Comparison of ENCODE assay signal across 12 cellular contexts in the genomic region with DNA sequence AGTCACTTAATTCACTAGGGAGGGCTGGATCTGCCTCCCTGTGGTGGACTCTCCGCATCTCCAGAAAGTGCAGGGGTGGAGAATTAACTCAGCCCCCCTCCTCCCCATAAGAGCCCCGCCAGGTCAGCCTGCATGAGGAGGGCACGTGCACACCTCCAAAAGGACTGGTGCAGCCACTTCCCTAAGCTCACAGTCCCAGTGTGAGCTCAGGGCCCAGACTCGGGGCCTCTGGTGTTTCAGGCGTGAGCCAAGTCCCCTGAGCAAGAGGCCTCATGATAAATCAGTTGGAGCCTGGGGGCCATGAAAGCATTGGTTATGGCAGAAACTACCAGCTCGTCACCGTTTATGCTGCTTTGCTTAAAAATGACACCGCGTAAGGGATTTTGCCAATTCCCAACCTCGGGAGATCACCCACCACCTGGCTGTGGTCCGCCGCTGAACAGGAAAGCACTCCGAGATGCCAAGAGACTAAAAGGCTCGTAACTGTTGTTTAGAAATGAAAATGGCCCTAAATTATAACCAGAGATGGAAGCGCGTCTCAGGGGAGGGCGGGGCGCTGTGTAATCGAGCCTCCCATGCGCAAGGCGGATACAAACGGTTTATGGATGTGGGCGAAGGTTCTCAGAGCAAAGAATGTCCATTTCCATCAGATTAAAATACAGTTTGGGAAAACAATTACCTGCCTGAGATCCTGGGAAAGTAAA.
DNase-seq lines count a peak whose midpoint lies in the region; ATAC-seq and TF ChIP-seq lines count a peak whose summit lies in the region.
"Had no signal": no experiment of that assay in that cellular context is flagged by ENCODE, and none has a peak within 500 bp of the region (broad histone marks: within the 10 kb centered on the region; RNA-seq: fewer than 3 reads in every experiment).

No MANE protein-coding gene starts in this region.

- H3K27me3 Mint-ChIP-seq in MCF 10A (ENCODE audit: insufficient read depth, unreplicated experiment), result no peaks in the 10 kb centered on the region
- H3K27me3 Mint-ChIP-seq in brain, result no peaks in the 10 kb centered on the region
- no peaks in the 10 kb centered on the region for H3K27me3 Mint-ChIP-seq in naive thymus-derived CD4-positive, alpha-beta T cell
- H3K27me3 Mint-ChIP-seq: activated CD4-positive, alpha-beta memory T cell treated with anti-CD3 and anti-CD28 coated beads for 36 hours had no signal

- DNase-seq in breast epithelium (ENCODE audit: low spot score in 2 of 2) (peak; percentile 56 to 63), MCF 10A (ENCODE audit: unreplicated experiment) (no peak), vagina (ENCODE audit: extremely low spot score in 2 of 2) (no peak), mesenteric fat pad (ENCODE audit: low spot score) (no peak), hypothalamus (lab: John Stamatoyannopoulos, UW) (no peak)
- no peak for DNase-seq in naive thymus-derived CD4-positive, alpha-beta T cell
- DNase-seq: activated CD4-positive, alpha-beta memory T cell treated with anti-CD3 and anti-CD28 coated beads for 36 hours; lower lobe of right lung had no signal

- no peaks in the 10 kb centered on the region for H3K36me3 ChIP-seq in breast epithelium
- H3K36me3 ChIP-seq in naive thymus-derived CD4-positive, alpha-beta T cell (ENCODE audit: control insufficient read depth in 2 of 3, insufficient read depth in 3 of 3, low read length in 3 of 3), result peaks cover 0 to 14% (median 0%) of the 10 kb centered on the region in 3 experiments
- no peaks in the 10 kb centered on the region for H3K36me3 ChIP-seq in vagina
- H3K36me3 ChIP-seq: lower lobe of right lung had no signal

- no peaks in the 10 kb centered on the region for H3K27me3 ChIP-seq in breast epithelium
- no peaks in the 10 kb centered on the region for H3K27me3 ChIP-seq in naive thymus-derived CD4-positive, alpha-beta T cell (ENCODE audit: control insufficient read depth in 2 of 2, insufficient read depth in 2 of 2, low read length in 2 of 2)
- H3K27me3 ChIP-seq in vagina, result no peaks in the 10 kb centered on the region

- intact Hi-C loops in breast epithelium (cut with DNase I; ENCODE audit: low total_unique reads) (no loop called here), MCF 10A (cut with micrococcal nuclease) (no loop called here), vagina (cut with DNase I) (no loop called here)
- intact Hi-C loops in naive thymus-derived CD4-positive, alpha-beta T cell (cut with micrococcal nuclease), result no loop called here

- POLR2A ChIA-PET in MCF 10A (lab: Yijun Ruan, JAX), result interaction anchor here (0.7 kb wide), 1 partner anchor 9 kb away, joined by 3 read pairs; no protein-coding TSS in a partner anchor
- POLR2A ChIA-PET in naive thymus-derived CD4-positive, alpha-beta T cell (lab: Charles Lee), result interaction anchor here (0.6 to 1.4 kb wide), 3 partner anchors 9 to 115 kb away, joined by 3 to 5 read pairs (median 3); no protein-coding TSS in a partner anchor

- H3K27ac ChIP-seq in breast epithelium (peak overlapping the region; percentile 93 to 97), vagina (peak overlapping the region; percentile 85)
- H3K27ac ChIP-seq in naive thymus-derived CD4-positive, alpha-beta T cell (ENCODE audit: low read depth, low read length), result no peak overlapping the region
- H3K27ac ChIP-seq: lower lobe of right lung had no signal

- H3K9me3 Mint-ChIP-seq in MCF 10A (ENCODE audit: unreplicated experiment), result no peaks in the 10 kb centered on the region
- peaks cover 0 to 4% (median 3%) of the 10 kb centered on the region in 5 experiments for H3K9me3 Mint-ChIP-seq in brain
- H3K9me3 Mint-ChIP-seq in naive thymus-derived CD4-positive, alpha-beta T cell, result peaks cover 0 to 4% (median 0%) of the 10 kb centered on the region in 11 donors
- H3K9me3 Mint-ChIP-seq: activated CD4-positive, alpha-beta memory T cell treated with anti-CD3 and anti-CD28 coated beads for 36 hours had no signal

- H3K9me3 ChIP-seq in breast epithelium, result no peaks in the 10 kb centered on the region
- no peaks in the 10 kb centered on the region for H3K9me3 ChIP-seq in naive thymus-derived CD4-positive, alpha-beta T cell (ENCODE audit: control insufficient read depth in 2 of 3, low read length in 3 of 3)
- H3K9me3 ChIP-seq in vagina, result no peaks in the 10 kb centered on the region
- H3K9me3 ChIP-seq: lower lobe of right lung had no signal

- CTCF ChIA-PET in MCF 10A (lab: Yijun Ruan, JAX), result interaction anchor here (1.3 kb wide), 1 partner anchor 10 kb away, joined by 4 read pairs; no protein-coding TSS in a partner anchor
- CTCF ChIA-PET in naive thymus-derived CD4-positive, alpha-beta T cell (lab: Charles Lee), result interaction anchor here (1.0 kb wide), 1 partner anchor 146 kb away, joined by 3 read pairs; no protein-coding TSS in a partner anchor

- H3K27ac Mint-ChIP-seq in MCF 10A (ENCODE audit: low read depth, unreplicated experiment) (no peak overlapping the region), brain (peak overlapping the region in 4 of 5 experiments; percentile 70 to 96 (median 94))
- peak overlapping the region in 5 of 9 donors; percentile 18 to 80 (median 67) for H3K27ac Mint-ChIP-seq in naive thymus-derived CD4-positive, alpha-beta T cell
- H3K27ac Mint-ChIP-seq: activated CD4-positive, alpha-beta memory T cell treated with anti-CD3 and anti-CD28 coated beads for 36 hours had no signal

- BruUV-seq in MCF 10A (replicated peaks; lab: Mats Ljungman, UMichigan), result no TSS peak

- H3K4me3 Mint-ChIP-seq in MCF 10A (ENCODE audit: unreplicated experiment) (no peak overlapping the region), brain (peak overlapping the region; percentile 6 to 74 (median 65))
- no peak overlapping the region for H3K4me3 Mint-ChIP-seq in naive thymus-derived CD4-positive, alpha-beta T cell
- H3K4me3 Mint-ChIP-seq: activated CD4-positive, alpha-beta memory T cell treated with anti-CD3 and anti-CD28 coated beads for 36 hours had no signal

- no peak for ATAC-seq in naive thymus-derived CD4-positive, alpha-beta T cell
- no peak for ATAC-seq in GM18870 (IDR thresholded peaks at IDR 0.05; ENCODE audit: unreplicated experiment)
- ATAC-seq: HCT116, lower lobe of right lung, Panc1 had no signal

- no peak for TF ChIP-seq POLR2A in breast epithelium (IDR thresholded peaks at IDR 0.05)
- TF ChIP-seq POLR2A in vagina (IDR thresholded peaks at IDR 0.05), result no peak

- no peaks in the 10 kb centered on the region for H3K4me1 Mint-ChIP-seq in MCF 10A (ENCODE audit: insufficient read depth, unreplicated experiment)
- peaks cover 66% of the 10 kb centered on the region for H3K4me1 Mint-ChIP-seq in brain
- peaks cover 37 to 75% (median 66%) of the 10 kb centered on the region in 7 donors for H3K4me1 Mint-ChIP-seq in naive thymus-derived CD4-positive, alpha-beta T cell

- H3K36me3 Mint-ChIP-seq in MCF 10A (ENCODE audit: insufficient read depth, unreplicated experiment), result no peaks in the 10 kb centered on the region
- peaks cover 4% of the 10 kb centered on the region for H3K36me3 Mint-ChIP-seq in brain
- peaks cover 0 to 42% (median 15%) of the 10 kb centered on the region in 5 donors for H3K36me3 Mint-ChIP-seq in naive thymus-derived CD4-positive, alpha-beta T cell

- TF ChIP-seq CTCF in breast epithelium (IDR thresholded peaks at IDR 0.05), result no peak
- TF ChIP-seq CTCF in MCF 10A (IDR thresholded peaks at IDR 0.05; ENCODE audit: unreplicated experiment), result no peak
- TF ChIP-seq CTCF in brain (conservative IDR thresholded peaks at IDR 0.05), result no peak
- TF ChIP-seq CTCF in vagina (IDR thresholded peaks at IDR 0.05), result no peak

- H3K4me3 ChIP-seq in breast epithelium, result peak overlapping the region in 2 of 3 donors; percentile 39 to 65
- H3K4me3 ChIP-seq in naive thymus-derived CD4-positive, alpha-beta T cell (ENCODE audit: low read length), result no peak overlapping the region
- H3K4me3 ChIP-seq in vagina, result peak overlapping the region; percentile 19 to 21
- H3K4me3 ChIP-seq: lower lobe of right lung had no signal

- H3K4me1 ChIP-seq in breast epithelium, result peaks cover 20 to 27% of the 10 kb centered on the region in 2 donors
- peaks cover 0 to 3% of the 10 kb centered on the region in 2 donors for H3K4me1 ChIP-seq in naive thymus-derived CD4-positive, alpha-beta T cell (ENCODE audit: control insufficient read depth in 2 of 2, insufficient read depth in 2 of 2, low read length in 2 of 2)
- peaks cover 81% of the 10 kb centered on the region for H3K4me1 ChIP-seq in vagina

Comparison
In these comparisons a context has a peak if more than half of its experiments do, and no peak if none do; other contexts are left out.
1. DNase-seq: peak in breast epithelium (2 of 2); none in MCF 10A (single experiment), naive thymus-derived CD4-positive, alpha-beta T cell (0 of 9), vagina (0 of 2), mesenteric fat pad (single experiment) and hypothalamus (0 of 51).
2. H3K4me3 Mint-ChIP-seq: peak in brain (5 of 5); none in MCF 10A (single experiment) and naive thymus-derived CD4-positive, alpha-beta T cell (0 of 10).